Comparison of ENCODE assay signal across 13 cellular contexts in genomic region chr16:28157768-28158535, GRCh38. TPM values are rescaled to one million over a fixed set of nuclear protein-coding genes. Genes with fewer than 3 reads are reported as not detected.
A peak's percentile ranks its signal among the peaks of the same experiment; 100 is the strongest.
DNase-seq lines count a peak whose midpoint lies in the region; ATAC-seq and TF ChIP-seq lines count a peak whose summit lies in the region.
"Had no signal": no experiment of that assay in that cellular context is flagged by ENCODE, and none has a peak within 500 bp of the region (broad histone marks: within the 10 kb centered on the region; RNA-seq: fewer than 3 reads in every experiment).

No MANE protein-coding gene starts in this region.

- TF ChIP-seq POLR2A in erythroblast (IDR thresholded peaks at IDR 0.05; ENCODE audit: low read length): no peak

- no peak for DNase-seq in activated CD4-positive, alpha-beta T cell treated with anti-CD3 and anti-CD28 coated beads, Interleukin-2, amount 10 ng/mL, durations not matched to agents 7 days and 5 days
- no peak for DNase-seq in activated CD4-positive, alpha-beta T cell treated with anti-CD3 and anti-CD28 coated beads, Interleukin-2, amount 50 U/mL, for 48 hours
- DNase-seq in left lobe of liver (ENCODE audit: low spot score) (no peak), superior temporal gyrus (ENCODE audit: extremely low spot score) (peak; percentile 52), WERI-Rb-1 (no peak), erythroblast (lab: John Stamatoyannopoulos, UW) (no peak)
- DNase-seq: ACHN; activated CD4-positive, alpha-beta T cell treated with anti-CD3 and anti-CD28 coated beads for 48 hours; NCI-H1105 had no signal

- H3K4me3 Mint-ChIP-seq in activated CD4-positive, alpha-beta T cell treated with anti-CD3 and anti-CD28 coated beads, Interleukin-2, amount 10 ng/mL, durations not matched to agents 7 days and 5 days: no peak overlapping the region
- H3K4me3 Mint-ChIP-seq in activated T-helper 17 cell treated with anti-CD3 and anti-CD28 coated beads, Interleukin-2, amount 50 U/mL, for 72 hours: no peak overlapping the region

- peaks cover 63% of the 10 kb centered on the region for H3K36me3 ChIP-seq in WERI-Rb-1

- H3K27me3 Mint-ChIP-seq in activated CD4-positive, alpha-beta T cell treated with anti-CD3 and anti-CD28 coated beads, Interleukin-2, amount 10 ng/mL, durations not matched to agents 7 days and 5 days: no peaks in the 10 kb centered on the region
- no peaks in the 10 kb centered on the region for H3K27me3 Mint-ChIP-seq in activated T-helper 17 cell treated with anti-CD3 and anti-CD28 coated beads, Interleukin-2, amount 50 U/mL, for 72 hours

- H3K9me3 ChIP-seq in WERI-Rb-1 (ENCODE audit: severe bottlenecking): no peaks in the 10 kb centered on the region
- H3K9me3 ChIP-seq: thoracic aorta had no signal

- no peak for ATAC-seq in activated T-helper 17 cell treated with anti-CD3 and anti-CD28 coated beads, Interleukin-2, amount 50 U/mL, for 72 hours (replicated peaks)
- peak; percentile 38 for ATAC-seq in left lobe of liver
- ATAC-seq in GM21360 (IDR thresholded peaks at IDR 0.05; ENCODE audit: unreplicated experiment): no peak
- ATAC-seq: Panc1 had no signal

- TF ChIP-seq CTCF in WERI-Rb-1 (IDR thresholded peaks at IDR 0.05; ENCODE audit: low read depth, low read length): no peak

- H3K4me3 ChIP-seq in WERI-Rb-1 (ENCODE audit: low read depth, low read length): no peak overlapping the region
- H3K4me3 ChIP-seq: thoracic aorta had no signal

- H3K27me3 ChIP-seq in WERI-Rb-1 (ENCODE audit: insufficient read depth, low read depth, severe bottlenecking): no peaks in the 10 kb centered on the region

- POLR2A ChIA-PET in activated CD4-positive, alpha-beta T cell treated with anti-CD3 and anti-CD28 coated beads, Interleukin-2, amount 10 ng/mL, durations not matched to agents 7 days and 5 days (lab: Charles Lee): no interaction called here

- no peaks in the 10 kb centered on the region for H3K9me3 Mint-ChIP-seq in activated CD4-positive, alpha-beta T cell treated with anti-CD3 and anti-CD28 coated beads, Interleukin-2, amount 10 ng/mL, durations not matched to agents 7 days and 5 days
- no peaks in the 10 kb centered on the region for H3K9me3 Mint-ChIP-seq in activated T-helper 17 cell treated with anti-CD3 and anti-CD28 coated beads, Interleukin-2, amount 50 U/mL, for 72 hours

- peaks cover 66% of the 10 kb centered on the region for H3K4me1 Mint-ChIP-seq in activated CD4-positive, alpha-beta T cell treated with anti-CD3 and anti-CD28 coated beads, Interleukin-2, amount 10 ng/mL, durations not matched to agents 7 days and 5 days
- H3K4me1 Mint-ChIP-seq in activated T-helper 17 cell treated with anti-CD3 and anti-CD28 coated beads, Interleukin-2, amount 50 U/mL, for 72 hours: peaks cover 32% of the 10 kb centered on the region

- H3K27ac ChIP-seq in WERI-Rb-1: no peak overlapping the region
- H3K27ac ChIP-seq: thoracic aorta had no signal

- H3K36me3 Mint-ChIP-seq in activated CD4-positive, alpha-beta T cell treated with anti-CD3 and anti-CD28 coated beads, Interleukin-2, amount 10 ng/mL, durations not matched to agents 7 days and 5 days (ENCODE audit: low read depth): peaks cover 63% of the 10 kb centered on the region
- peaks cover 96% of the 10 kb centered on the region for H3K36me3 Mint-ChIP-seq in activated T-helper 17 cell treated with anti-CD3 and anti-CD28 coated beads, Interleukin-2, amount 50 U/mL, for 72 hours (ENCODE audit: low read depth)

- peak overlapping the region; percentile 54 for H3K27ac Mint-ChIP-seq in activated CD4-positive, alpha-beta T cell treated with anti-CD3 and anti-CD28 coated beads, Interleukin-2, amount 10 ng/mL, durations not matched to agents 7 days and 5 days
- H3K27ac Mint-ChIP-seq in activated T-helper 17 cell treated with anti-CD3 and anti-CD28 coated beads, Interleukin-2, amount 50 U/mL, for 72 hours: peak overlapping the region; percentile 74

- CTCF ChIA-PET in activated CD4-positive, alpha-beta T cell treated with anti-CD3 and anti-CD28 coated beads, Interleukin-2, amount 10 ng/mL, durations not matched to agents 7 days and 5 days (lab: Charles Lee): interaction anchor here (2.1 kb wide), 1 partner anchor 33 kb away, joined by 6 read pairs; no protein-coding TSS in a partner anchor

RNA-seq across cellular contexts. Expression of gene XPO6, which starts 53.8 kb away (rescaled TPM):
- 100 to 1,000 TPM; 237 to 304 TPM for total RNA-seq in activated CD4-positive, alpha-beta T cell treated with anti-CD3 and anti-CD28 coated beads, Interleukin-2, amount 10 ng/mL, durations not matched to agents 7 days and 5 days
- total RNA-seq in activated T-helper 17 cell treated with anti-CD3 and anti-CD28 coated beads, Interleukin-2, amount 50 U/mL, for 72 hours: 100 to 1,000 TPM; 238 to 263 TPM
- 46.2 TPM for total RNA-seq in left lobe of liver
